8 cellular contexts compared by ENCODE assay signal in the genomic region with DNA sequence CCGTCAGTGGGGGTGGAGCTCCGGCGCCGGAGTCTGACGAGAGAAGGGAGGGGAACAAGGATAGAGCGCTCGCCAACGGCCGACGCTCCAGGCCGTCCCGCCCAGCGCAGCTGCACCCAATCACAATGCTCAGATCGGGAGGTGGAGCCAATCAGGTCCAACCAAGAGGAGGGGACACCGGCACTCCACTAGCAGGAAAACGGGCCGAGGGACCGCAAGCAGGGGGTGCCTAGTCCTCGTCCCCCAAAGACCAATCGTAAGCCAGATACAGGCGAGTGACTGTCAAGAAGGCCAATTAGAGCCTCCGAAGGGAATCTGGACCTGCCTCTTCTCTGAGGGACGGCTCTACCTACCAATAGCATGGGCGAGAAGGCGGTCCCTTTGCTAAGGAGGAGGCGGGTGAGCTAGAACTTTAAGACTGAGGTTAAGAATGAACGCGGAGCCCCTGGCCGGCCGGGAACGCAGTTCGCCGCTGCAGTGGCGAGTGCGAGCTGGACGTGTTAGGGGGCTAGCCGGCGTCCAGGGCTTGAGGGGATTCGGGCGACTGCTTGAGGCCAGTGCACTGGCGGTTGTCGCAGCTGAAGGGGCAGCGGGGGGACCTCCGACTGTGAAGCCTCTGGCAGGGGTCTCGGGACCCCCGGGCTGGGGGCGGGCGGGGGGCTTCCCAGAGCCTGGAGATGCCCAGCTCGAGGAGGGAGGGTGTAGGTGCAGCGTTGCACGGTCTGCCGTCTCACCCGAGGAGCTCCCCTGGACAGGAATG.
A peak's percentile ranks its signal among the peaks of the same experiment; 100 is the strongest.
DNase-seq lines count a peak whose midpoint lies in the region; ATAC-seq and TF ChIP-seq lines count a peak whose summit lies in the region.

A gene with protein sequence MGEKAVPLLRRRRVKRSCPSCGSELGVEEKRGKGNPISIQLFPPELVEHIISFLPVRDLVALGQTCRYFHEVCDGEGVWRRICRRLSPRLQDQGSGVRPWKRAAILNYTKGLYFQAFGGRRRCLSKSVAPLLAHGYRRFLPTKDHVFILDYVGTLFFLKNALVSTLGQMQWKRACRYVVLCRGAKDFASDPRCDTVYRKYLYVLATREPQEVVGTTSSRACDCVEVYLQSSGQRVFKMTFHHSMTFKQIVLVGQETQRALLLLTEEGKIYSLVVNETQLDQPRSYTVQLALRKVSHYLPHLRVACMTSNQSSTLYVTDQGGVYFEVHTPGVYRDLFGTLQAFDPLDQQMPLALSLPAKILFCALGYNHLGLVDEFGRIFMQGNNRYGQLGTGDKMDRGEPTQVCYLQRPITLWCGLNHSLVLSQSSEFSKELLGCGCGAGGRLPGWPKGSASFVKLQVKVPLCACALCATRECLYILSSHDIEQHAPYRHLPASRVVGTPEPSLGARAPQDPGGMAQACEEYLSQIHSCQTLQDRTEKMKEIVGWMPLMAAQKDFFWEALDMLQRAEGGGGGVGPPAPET (plus strand): TSS at position 63 of the 760 bp plus-strand sequence. CDS start 298 bp downstream, at position 361.

- peaks cover 18% of the 10 kb centered on the region for H3K36me3 Mint-ChIP-seq in central memory CD8-positive, alpha-beta T cell (ENCODE audit: insufficient read depth)

- peaks cover 13% of the 10 kb centered on the region for H3K27me3 Mint-ChIP-seq in central memory CD8-positive, alpha-beta T cell

- DNase-seq in AG09319 (ENCODE audit: extremely low read depth, low read depth) (peak; percentile 100), NCI-H345 (lab: John Stamatoyannopoulos, UW) (peak; percentile 100), inferior parietal cortex (ENCODE audit: extremely low spot score) (peak; percentile 100), smooth muscle cell of the brain vasculature (ENCODE audit: low read depth, low spot score) (peak; percentile 100)
- peak; percentile 98 to 100 (median 98) for DNase-seq in activated CD4-positive, CD25-positive, alpha-beta regulatory T cell (lab: John Stamatoyannopoulos, UW)
- DNase-seq in central memory CD8-positive, alpha-beta T cell (ENCODE audit: low spot score in 2 of 2): peak; percentile 96 to 99

- peaks cover 31% of the 10 kb centered on the region for H3K4me1 Mint-ChIP-seq in central memory CD8-positive, alpha-beta T cell

- TF ChIP-seq CTCF in AG09319 (IDR thresholded peaks at IDR 0.05; ENCODE audit: low read depth, low read length): no peak; the same call in 1 of the 2 replicates

- peak within 1 kb of the TSS; percentile 97 for H3K27ac Mint-ChIP-seq in central memory CD8-positive, alpha-beta T cell (ENCODE audit: low read depth)

- ATAC-seq in GM19025 (IDR thresholded peaks at IDR 0.05; ENCODE audit: low read depth, unreplicated experiment) (peak; percentile 84), HG03280 (IDR thresholded peaks at IDR 0.05; ENCODE audit: unreplicated experiment) (peak; percentile 82)
- ATAC-seq in central memory CD8-positive, alpha-beta T cell (replicated peaks; ENCODE audit: extremely low read depth, poor library complexity, severe bottlenecking): peak; percentile 84

- H3K9me3 Mint-ChIP-seq in central memory CD8-positive, alpha-beta T cell: no peaks in the 10 kb centered on the region

- peak within 1 kb of the TSS; percentile 97 for H3K4me3 Mint-ChIP-seq in central memory CD8-positive, alpha-beta T cell

Comparison
In these comparisons a context has a peak if more than half of its experiments do, and no peak if none do; other contexts are left out.
1. Peak in every context shown above with its lines: DNase-seq and ATAC-seq.